Comparison of ENCODE assay signal across 15 cellular contexts in the genomic region with DNA sequence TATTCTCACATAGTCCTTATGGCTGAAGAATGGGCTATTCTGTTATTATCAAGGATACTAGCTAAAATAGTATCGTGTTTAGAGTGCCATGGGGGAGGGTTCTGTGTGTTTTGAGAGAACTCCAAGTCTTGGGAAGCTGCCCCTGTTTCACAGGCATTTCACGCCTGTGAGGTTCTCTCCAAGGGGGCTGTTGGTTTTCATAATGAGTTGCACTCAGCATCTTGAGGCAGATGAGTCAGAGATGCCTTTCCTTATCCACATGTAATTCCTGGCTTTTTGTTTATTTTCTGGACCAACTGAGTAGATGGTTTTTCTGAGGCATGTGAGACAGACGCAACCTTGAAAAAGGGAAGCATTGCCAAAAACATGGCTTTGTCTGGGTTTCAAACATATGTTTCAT.
DNase-seq lines count a peak whose midpoint lies in the region; ATAC-seq and TF ChIP-seq lines count a peak whose summit lies in the region.
"Had no signal": no experiment of that assay in that cellular context is flagged by ENCODE, and none has a peak within 500 bp of the region (broad histone marks: within the 10 kb centered on the region; RNA-seq: fewer than 3 reads in every experiment).

No MANE protein-coding gene starts in this region.

- peak; percentile 98 for DNase-seq in EH (ENCODE audit: low read depth)
- DNase-seq in RPMI7951 (ENCODE audit: low read depth) = peak; percentile 91
- DNase-seq in fibroblast of the aortic adventitia (ENCODE audit: low read depth) = peak; percentile 88
- DNase-seq in pons (ENCODE audit: low spot score) = peak; percentile 12
- DNase-seq in activated CD8-positive, alpha-beta memory T cell treated with anti-CD3 and anti-CD28 coated beads, Interleukin-2, amount 50 U/mL, for 4 hours = no peak
- DNase-seq in activated CD4-positive, alpha-beta T cell treated with anti-CD3 and anti-CD28 coated beads for 1 hour = no peak
- DNase-seq: activated CD4-positive, alpha-beta T cell treated with anti-CD3 and anti-CD28 coated beads for 36 hours; NCI-H187 treated with DMSO at 0.1 percent for 48 hours; stimulated activated CD4-positive, alpha-beta T cell treated with anti-CD3 and anti-CD28 coated beads, Interleukin-2, amount 100 ng/mL, for 24 hours had no signal

- TF ChIP-seq CTCF in fibroblast of the aortic adventitia (IDR thresholded peaks at IDR 0.05; ENCODE audit: insufficient read depth, low read length) = no peak

- H3K4me3 ChIP-seq in fibroblast of the aortic adventitia (ENCODE audit: low read depth, low read length) = no peak overlapping the region
- H3K4me3 ChIP-seq: cardiac muscle cell, GM23338 had no signal

- ATAC-seq in HG03139 (IDR thresholded peaks at IDR 0.05; ENCODE audit: unreplicated experiment) = no peak
- ATAC-seq in HG03039 (IDR thresholded peaks at IDR 0.05; ENCODE audit: unreplicated experiment) = no peak
- ATAC-seq: activated CD4-positive, alpha-beta T cell treated with anti-CD3 and anti-CD28 coated beads for 36 hours; GM23338; SK-N-SH treated with all-trans-retinoic acid at 6 μM for 48 hours; stimulated activated memory B cell treated with anti-CD40 and anti-IgM and Interleukin-4, amounts not matched to agents 10 μg/mL and 1 μg/mL and 100 μg/mL, for 72 hours had no signal

Comparison
In these comparisons a context has a peak if more than half of its experiments do, and no peak if none do; other contexts are left out.
1. DNase-seq: peak in EH (single experiment), RPMI7951 (single experiment), fibroblast of the aortic adventitia (single experiment) and pons (single experiment); none in activated CD8-positive, alpha-beta memory T cell treated with anti-CD3 and anti-CD28 coated beads, Interleukin-2, amount 50 U/mL, for 4 hours (single experiment) and activated CD4-positive, alpha-beta T cell treated with anti-CD3 and anti-CD28 coated beads for 1 hour (single experiment).